ENCODE assay signal across 16 cellular contexts in the genomic region with DNA sequence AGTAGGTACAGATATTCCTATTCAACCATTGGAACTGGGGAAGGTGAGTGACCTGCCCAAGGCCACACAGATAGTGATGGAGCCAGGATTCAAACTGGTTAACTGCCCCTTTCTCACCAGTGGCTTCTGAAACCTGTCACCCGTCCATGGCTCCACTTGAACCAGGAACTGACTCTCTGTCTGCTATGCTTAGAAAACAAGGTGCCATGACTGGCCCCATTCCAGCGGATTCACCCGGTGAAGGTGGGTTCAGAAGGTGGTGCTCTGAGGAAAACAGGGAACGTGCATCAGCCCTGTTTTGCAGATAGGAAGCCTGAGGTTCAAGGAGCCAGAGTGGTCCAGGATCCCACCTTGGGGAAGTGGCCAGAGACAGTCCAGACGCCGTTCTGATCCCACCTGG. TPM values are rescaled to one million over a fixed set of nuclear protein-coding genes. Genes with fewer than 3 reads are reported as not detected.
DNase-seq lines count a peak whose midpoint lies in the region; ATAC-seq and TF ChIP-seq lines count a peak whose summit lies in the region.
"Had no signal": no experiment of that assay in that cellular context is flagged by ENCODE, and none has a peak within 500 bp of the region (broad histone marks: within the 10 kb centered on the region; RNA-seq: fewer than 3 reads in every experiment).

No MANE protein-coding gene starts in this region.

- intact Hi-C loops in naive thymus-derived CD4-positive, alpha-beta T cell (cut with micrococcal nuclease), result loop anchor here (5.0 to 10.0 kb wide), 6 partner anchors 71 to 1744 kb away; a partner anchor contains a TSS

- peak overlapping the region; percentile 52 to 93 (median 89) for H3K4me3 Mint-ChIP-seq in CD4-positive, CD25-positive, alpha-beta regulatory T cell
- H3K4me3 Mint-ChIP-seq in T-cell, result peak overlapping the region in 2 of 3 donors; percentile 9 to 24
- H3K4me3 Mint-ChIP-seq in naive thymus-derived CD4-positive, alpha-beta T cell, result peak overlapping the region in 6 of 10 donors; percentile 18 to 87 (median 26)

- H3K4me1 Mint-ChIP-seq in CD4-positive, CD25-positive, alpha-beta regulatory T cell, result peaks cover 0 to 23% (median 14%) of the 10 kb centered on the region in 4 donors
- peaks cover 16 to 23% (median 16%) of the 10 kb centered on the region in 3 donors for H3K4me1 Mint-ChIP-seq in T-cell
- H3K4me1 Mint-ChIP-seq in naive thymus-derived CD4-positive, alpha-beta T cell, result peaks cover 10 to 25% (median 20%) of the 10 kb centered on the region in 7 donors

- peaks cover 37% of the 10 kb centered on the region for H3K79me2 ChIP-seq in DND-41 (ENCODE audit: insufficient read depth, low read length)

- H3K4me1 ChIP-seq in CD4-positive, CD25-positive, alpha-beta regulatory T cell (ENCODE audit: control insufficient read depth, insufficient read depth, low read length, poor library complexity, severe bottlenecking), result peaks cover 27% of the 10 kb centered on the region
- peaks cover 28% of the 10 kb centered on the region for H3K4me1 ChIP-seq in DND-41 (ENCODE audit: insufficient read depth, low read length)
- H3K4me1 ChIP-seq in naive thymus-derived CD4-positive, alpha-beta T cell (ENCODE audit: control insufficient read depth in 2 of 2, insufficient read depth in 2 of 2, low read length in 2 of 2), result peaks cover 13 to 18% of the 10 kb centered on the region in 2 donors

- no peaks in the 10 kb centered on the region for H3K27me3 ChIP-seq in CD4-positive, CD25-positive, alpha-beta regulatory T cell (ENCODE audit: control insufficient read depth, insufficient read depth, low read length)
- no peaks in the 10 kb centered on the region for H3K27me3 ChIP-seq in DND-41 (ENCODE audit: insufficient read depth, low read length, poor library complexity)
- H3K27me3 ChIP-seq in naive thymus-derived CD4-positive, alpha-beta T cell (ENCODE audit: control insufficient read depth in 2 of 2, insufficient read depth in 2 of 2, low read length in 2 of 2), result no peaks in the 10 kb centered on the region
- H3K27me3 ChIP-seq: BLaER1 treated with 17β-estradiol and CSF1 and Interleukin-3, amounts not matched to agents 10 nM and 100 nM had no signal

- POLR2A ChIA-PET in T-cell (lab: Charles Lee), result no interaction called here
- POLR2A ChIA-PET in naive thymus-derived CD4-positive, alpha-beta T cell (lab: Charles Lee), result no interaction called here

- H3K9me3 ChIP-seq in CD4-positive, CD25-positive, alpha-beta regulatory T cell (ENCODE audit: control insufficient read depth in 2 of 2, low read length in 2 of 2), result no peaks in the 10 kb centered on the region
- no peaks in the 10 kb centered on the region for H3K9me3 ChIP-seq in DND-41 (ENCODE audit: insufficient read depth, low read length, severe bottlenecking)
- H3K9me3 ChIP-seq in naive thymus-derived CD4-positive, alpha-beta T cell (ENCODE audit: control insufficient read depth in 2 of 3, low read length in 3 of 3), result no peaks in the 10 kb centered on the region
- H3K9me3 ChIP-seq: BLaER1 treated with 17β-estradiol and CSF1 and Interleukin-3, amounts not matched to agents 10 nM and 100 nM had no signal

- no peaks in the 10 kb centered on the region for H3K36me3 ChIP-seq in CD4-positive, CD25-positive, alpha-beta regulatory T cell (ENCODE audit: control insufficient read depth, insufficient read depth, low read length)
- H3K36me3 ChIP-seq in DND-41 (ENCODE audit: insufficient read depth, low read length), result peaks cover 20% of the 10 kb centered on the region
- H3K36me3 ChIP-seq in naive thymus-derived CD4-positive, alpha-beta T cell (ENCODE audit: control insufficient read depth in 2 of 3, insufficient read depth in 3 of 3, low read length in 3 of 3), result peaks cover 0 to under 1% (median 0%) of the 10 kb centered on the region in 3 experiments

- no peak for ATAC-seq in CD4-positive, CD25-positive, alpha-beta regulatory T cell (ENCODE audit: low read depth in 2 of 2)
- ATAC-seq in DND-41 (ENCODE audit: insufficient read depth, low read depth) (no peak), T-cell (replicated peaks in 1 of 4) (no peak), GM19023 (IDR thresholded peaks at IDR 0.05; ENCODE audit: unreplicated experiment) (no peak)
- ATAC-seq in naive thymus-derived CD4-positive, alpha-beta T cell, result no peak
- ATAC-seq: SK-N-SH treated with all-trans-retinoic acid at 6 μM for 48 hours, T-helper 17 cell had no signal

- peaks cover 2% of the 10 kb centered on the region for H3K27me3 Mint-ChIP-seq in CD4-positive, CD25-positive, alpha-beta regulatory T cell
- H3K27me3 Mint-ChIP-seq in T-cell, result no peaks in the 10 kb centered on the region
- H3K27me3 Mint-ChIP-seq in naive thymus-derived CD4-positive, alpha-beta T cell, result peaks cover 0 to 5% (median 0%) of the 10 kb centered on the region in 5 donors
- H3K27me3 Mint-ChIP-seq: T-helper 17 cell had no signal

- H3K9ac ChIP-seq in DND-41 (ENCODE audit: low read depth, low read length), result no peak overlapping the region

- H3K4me3 ChIP-seq in CD4-positive, CD25-positive, alpha-beta regulatory T cell (ENCODE audit: low read depth, low read length), result no peak overlapping the region
- no peak overlapping the region for H3K4me3 ChIP-seq in DND-41 (ENCODE audit: low read depth in 1 of 2, low read length in 2 of 2)
- H3K4me3 ChIP-seq in naive thymus-derived CD4-positive, alpha-beta T cell (ENCODE audit: low read length), result no peak overlapping the region
- H3K4me3 ChIP-seq: BLaER1 treated with 17β-estradiol and CSF1 and Interleukin-3, amounts not matched to agents 10 nM and 100 nM had no signal

- TF ChIP-seq CTCF in DND-41 (IDR thresholded peaks at IDR 0.05; ENCODE audit: borderline replicate concordance, extremely low read depth, low read length, poor library complexity, severe bottlenecking), result no peak

- DNase-seq in CD4-positive, CD25-positive, alpha-beta regulatory T cell, result no peak
- DNase-seq in DND-41, result no peak
- no peak for DNase-seq in T-cell
- DNase-seq in naive thymus-derived CD4-positive, alpha-beta T cell, result no peak
- no peak for DNase-seq in H4 (ENCODE audit: low spot score)
- no peak for DNase-seq in DMS 273 treated with DMSO at 0.1 percent for 48 hours (lab: John Stamatoyannopoulos, UW)
- DNase-seq: DMS79 treated with DMSO at 0.1 percent for 48 hours, GDM1, H7, NCI-H1048, NCI-H69, SHP77, T-helper 17 cell had no signal

- peaks cover 20% of the 10 kb centered on the region for H4K20me1 ChIP-seq in DND-41 (ENCODE audit: insufficient read depth, low read length)

- H3K36me3 Mint-ChIP-seq in CD4-positive, CD25-positive, alpha-beta regulatory T cell, result no peaks in the 10 kb centered on the region
- H3K36me3 Mint-ChIP-seq in T-cell, result peaks cover under 1% of the 10 kb centered on the region
- H3K36me3 Mint-ChIP-seq in naive thymus-derived CD4-positive, alpha-beta T cell, result peaks cover 0 to 11% (median 0%) of the 10 kb centered on the region in 5 donors

- H3K9me3 Mint-ChIP-seq in CD4-positive, CD25-positive, alpha-beta regulatory T cell, result peaks cover 0 to 1% (median 0%) of the 10 kb centered on the region in 7 donors
- H3K9me3 Mint-ChIP-seq in T-cell, result no peaks in the 10 kb centered on the region
- H3K9me3 Mint-ChIP-seq in naive thymus-derived CD4-positive, alpha-beta T cell, result peaks cover 0 to 4% (median 0%) of the 10 kb centered on the region in 11 donors

- H3K27ac Mint-ChIP-seq in CD4-positive, CD25-positive, alpha-beta regulatory T cell, result peak overlapping the region in 1 of 3 donors; percentile 33
- no peak overlapping the region for H3K27ac Mint-ChIP-seq in T-cell
- no peak overlapping the region for H3K27ac Mint-ChIP-seq in naive thymus-derived CD4-positive, alpha-beta T cell
- H3K27ac Mint-ChIP-seq: T-helper 17 cell had no signal

- H2AFZ ChIP-seq in DND-41 (ENCODE audit: low read depth, low read length), result no peak overlapping the region

- CTCF ChIA-PET in T-cell (lab: Charles Lee), result no interaction called here
- CTCF ChIA-PET in naive thymus-derived CD4-positive, alpha-beta T cell (lab: Charles Lee), result no interaction called here

- H3K4me2 ChIP-seq in DND-41 (ENCODE audit: insufficient read depth, low read length), result peak overlapping the region; percentile 20; the same call in 1 of the 2 replicates

- H3K27ac ChIP-seq in CD4-positive, CD25-positive, alpha-beta regulatory T cell (ENCODE audit: insufficient read depth, low read length, poor library complexity, severe bottlenecking), result no peak overlapping the region
- no peak overlapping the region for H3K27ac ChIP-seq in DND-41 (ENCODE audit: low read length)
- no peak overlapping the region for H3K27ac ChIP-seq in naive thymus-derived CD4-positive, alpha-beta T cell (ENCODE audit: low read depth, low read length)

RNA-seq across cellular contexts. Expression of a gene that starts 2.6 kb away (rescaled TPM):
- total RNA-seq in CD4-positive, CD25-positive, alpha-beta regulatory T cell, result 38.9 TPM
- polyA plus RNA-seq in CD4-positive, CD25-positive, alpha-beta regulatory T cell, result 10 to 100 TPM in 3 of 4 donors, 1 to 10 TPM in 1; 8.2 to 13.8 (median 11.8) TPM
- 10 to 100 TPM; 53.1 to 56.7 (median 54.6) TPM for total RNA-seq in T-cell
- 10 to 100 TPM; 35.9 to 61.3 (median 55.2) TPM for total RNA-seq in naive thymus-derived CD4-positive, alpha-beta T cell
- polyA plus RNA-seq in naive thymus-derived CD4-positive, alpha-beta T cell, result 10 to 100 TPM; 15.1 to 26.0 TPM
- total RNA-seq in H4 (2014; rRNA removed; shearing (Covaris generic)), result 4.7 and 7.2 TPM in 2 replicates

RNA-seq across cellular contexts. Expression of a gene that starts 50.6 kb away (rescaled TPM):
- total RNA-seq in CD4-positive, CD25-positive, alpha-beta regulatory T cell, result 53.8 TPM
- polyA plus RNA-seq in CD4-positive, CD25-positive, alpha-beta regulatory T cell, result 100 to 1,000 TPM in 1 of 4 donors, 10 to 100 TPM in 3; 86.3 to 105 (median 91.6) TPM
- 10 to 100 TPM; 56.9 to 69.3 (median 62.3) TPM for total RNA-seq in T-cell
- total RNA-seq in naive thymus-derived CD4-positive, alpha-beta T cell, result 100 to 1,000 TPM in 2 of 5 experiments, 10 to 100 TPM in 3; 53.3 to 109 (median 84.4) TPM
- polyA plus RNA-seq in naive thymus-derived CD4-positive, alpha-beta T cell, result 10 to 100 TPM; 81.1 to 88.3 TPM
- total RNA-seq in H4 (2014; rRNA removed; shearing (Covaris generic)), result 69.5 and 73.6 TPM in 2 replicates

RNA-seq across cellular contexts. Expression of a gene that starts 56.5 kb away (rescaled TPM):
- total RNA-seq in CD4-positive, CD25-positive, alpha-beta regulatory T cell, result 534 TPM
- 100 to 1,000 TPM; 425 to 700 (median 557) TPM for polyA plus RNA-seq in CD4-positive, CD25-positive, alpha-beta regulatory T cell
- 100 to 1,000 TPM; 460 to 628 (median 478) TPM for total RNA-seq in T-cell
- 100 to 1,000 TPM in 4 of 5 experiments, 10 to 100 TPM in 1; 72.8 to 638 (median 594) TPM for total RNA-seq in naive thymus-derived CD4-positive, alpha-beta T cell
- polyA plus RNA-seq in naive thymus-derived CD4-positive, alpha-beta T cell, result 100 to 1,000 TPM; 606 to 941 TPM
- total RNA-seq in H4 (2014; rRNA removed; shearing (Covaris generic)), result 0.62 and 1.6 TPM in 2 replicates

Comparison
In these comparisons a context has a peak if more than half of its experiments do, and no peak if none do; other contexts are left out.
1. H3K4me3 Mint-ChIP-seq: peak in every context shown above with its lines; median percentile 89 in CD4-positive, CD25-positive, alpha-beta regulatory T cell; 26 in naive thymus-derived CD4-positive, alpha-beta T cell; 16 in T-cell.
2. RNA of a gene that starts 56.5 kb away (total RNA-seq): 72.8 to 638 TPM in naive thymus-derived CD4-positive, alpha-beta T cell, 534 TPM in CD4-positive, CD25-positive, alpha-beta regulatory T cell (single experiment) and 460 to 628 TPM in T-cell; 0.62 to 1.6 TPM in H4; every median in the first group is over 10 times any median in the second.